1 cellular context compared by ENCODE assay signal in genomic region chr14:73492661-73493060, GRCh38.
TF ChIP-seq lines count a peak whose summit lies in the region.

No MANE protein-coding gene starts in this region.

TF ChIP-seq in endothelial cell of umbilical vein, 7 proteins besides CTCF, POLR2A, EP300 and RAD21 (continued from another document):
- no peak for TF ChIP-seq MAX (IDR thresholded peaks at IDR 0.05; ENCODE audit: insufficient read depth, insufficient read length)
- TF ChIP-seq JUN (IDR thresholded peaks at IDR 0.05; ENCODE audit: borderline replicate concordance, insufficient read depth, insufficient read length, low read depth): no peak
- TF ChIP-seq GATA2 (IDR thresholded peaks at IDR 0.05; ENCODE audit: insufficient read depth, insufficient read length, low read depth, low read length): no peak
- TF ChIP-seq FOS (IDR thresholded peaks at IDR 0.05; ENCODE audit: borderline replicate concordance, insufficient read depth, low read length): no peak
- no peak for TF ChIP-seq POLR2AphosphoS5 (IDR thresholded peaks at IDR 0.05; ENCODE audit: insufficient read depth, low read depth, low read length)
- TF ChIP-seq EZH2 (IDR thresholded peaks at IDR 0.05; ENCODE audit: borderline replicate concordance, low read depth, low read length, severe bottlenecking): no peak
